In the genomic region with DNA sequence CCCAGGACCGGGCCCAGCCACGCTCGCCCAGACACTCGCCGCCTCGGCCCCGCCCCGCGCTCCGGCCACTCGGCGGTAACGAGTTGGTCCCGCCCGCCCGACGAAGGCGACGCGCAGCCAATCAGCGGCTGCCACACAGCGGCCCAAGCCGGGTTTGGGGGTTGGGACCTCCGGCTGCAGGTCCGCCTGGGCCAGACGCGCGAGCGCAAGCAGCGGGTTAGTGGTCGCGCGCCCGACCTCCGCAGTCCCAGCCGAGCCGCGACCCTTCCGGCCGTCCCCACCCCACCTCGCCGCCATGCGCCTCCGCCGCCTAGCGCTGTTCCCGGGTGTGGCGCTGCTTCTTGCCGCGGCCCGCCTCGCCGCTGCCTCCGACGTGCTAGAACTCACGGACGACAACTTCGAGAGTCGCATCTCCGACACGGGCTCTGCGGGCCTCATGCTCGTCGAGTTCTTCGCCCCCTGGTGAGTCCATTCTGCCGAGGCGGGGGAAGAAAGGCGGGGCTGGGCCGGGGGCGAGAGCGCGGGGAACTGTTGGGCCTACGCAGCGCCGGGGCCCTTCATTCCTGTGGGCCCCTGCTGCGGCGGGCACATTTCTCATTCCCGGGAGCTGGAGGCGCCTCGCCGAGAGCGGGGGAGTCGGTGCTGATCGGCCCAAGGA, we compare ENCODE assay signal across 8 cellular contexts. TPM values are rescaled to one million over a fixed set of nuclear protein-coding genes. Genes with fewer than 3 reads are reported as not detected.
DNase-seq lines count a peak whose midpoint lies in the region; ATAC-seq and TF ChIP-seq lines count a peak whose summit lies in the region.
"Not testable (repeated sequence)": the region's sequence is repeated elsewhere in the genome, so short reads cannot be mapped to it uniquely, and the experiment has no call there.

A gene (plus strand): TSS at position 194 of the 658 bp plus-strand sequence. CDS start 102 bp downstream, at position 296.

- TF ChIP-seq CTCF in choroid plexus epithelial cell (conservative IDR thresholded peaks at IDR 0.05; ENCODE audit: low read depth, low read length); kidney epithelial cell (IDR thresholded peaks at IDR 0.05; ENCODE audit: insufficient read depth, low read length, poor library complexity, severe bottlenecking): not testable (repeated sequence)

- peak; percentile 74 to 77 for DNase-seq in AML-193 (lab: John Stamatoyannopoulos, UW)
- peak; percentile 70 to 91 for DNase-seq in NCI-H524 (lab: John Stamatoyannopoulos, UW)
- DNase-seq in activated CD4-positive, alpha-beta T cell treated with anti-CD3 and anti-CD28 coated beads for 48 hours, result peak; percentile 92
- DNase-seq in choroid plexus epithelial cell (ENCODE audit: low read depth), result peak; percentile 86
- DNase-seq in kidney epithelial cell (ENCODE audit: low read depth), result peak; percentile 48
- DNase-seq in stimulated activated CD4-positive, alpha-beta T cell treated with anti-CD3 and anti-CD28 coated beads, Interleukin-15, amount 100 ng/mL, for 1 hour (ENCODE audit: low read depth in 1 of 2, low spot score in 1 of 2), result peak; percentile 67 to 78

- not testable (repeated sequence) for H3K36me3 ChIP-seq in kidney epithelial cell (ENCODE audit: control insufficient read depth, insufficient read depth, low read length)

- peak; percentile 92 for TF ChIP-seq POLR2A in GM19193 (IDR thresholded peaks at IDR 0.05; ENCODE audit: extremely low read depth, insufficient read depth, insufficient read length)

- H3K27me3 ChIP-seq in kidney epithelial cell (ENCODE audit: control insufficient read depth, insufficient read depth, low read length), result not testable (repeated sequence)

- H3K4me3 ChIP-seq in choroid plexus epithelial cell (ENCODE audit: low read depth, low read length) (peak within 1 kb of the TSS; percentile 79), kidney epithelial cell (ENCODE audit: low read depth, low read length) (peak within 1 kb of the TSS; percentile 88)

- ATAC-seq in HG03378 (IDR thresholded peaks at IDR 0.05; ENCODE audit: unreplicated experiment), result peak; percentile 42

RNA-seq across cellular contexts. Expression of the gene that starts here (rescaled TPM):
- 218 and 244 TPM in 2 replicates for total RNA-seq in kidney epithelial cell

Comparison
In these comparisons a context has a peak if more than half of its experiments do, and no peak if none do; other contexts are left out.
1. Peak in every context shown above with its lines: DNase-seq, ATAC-seq and H3K4me3 ChIP-seq.